ENCODE assay signal across 1 cellular context in the genomic region with DNA sequence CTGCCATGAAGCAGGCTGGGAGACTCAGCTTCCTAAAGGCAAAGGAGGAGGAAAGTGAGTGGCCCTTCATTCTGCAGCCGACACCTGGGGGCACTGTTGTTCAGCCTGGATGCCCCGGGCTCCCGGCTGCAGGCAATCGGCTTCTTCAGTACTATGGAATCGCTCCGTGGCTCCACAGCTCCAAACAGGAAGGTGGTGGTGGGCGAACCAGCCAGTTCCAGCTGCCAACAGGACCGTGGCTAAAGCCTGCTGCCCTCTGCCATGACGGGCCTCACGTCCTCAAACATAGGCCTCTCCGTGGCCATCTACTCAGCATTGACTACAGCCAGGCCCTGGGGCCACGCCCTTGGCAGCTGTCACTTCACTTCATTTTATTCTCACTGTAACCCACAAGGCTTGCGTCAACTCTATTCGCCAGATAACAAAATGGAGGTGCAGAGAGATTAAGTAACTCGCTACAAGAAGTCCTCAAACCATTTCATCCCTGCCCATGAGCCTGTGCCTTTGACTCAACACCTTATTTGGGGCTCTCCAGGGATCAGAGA.
TF ChIP-seq lines count a peak whose summit lies in the region.

No MANE protein-coding gene starts in this region.

TF ChIP-seq in K562, 482 proteins besides CTCF, POLR2A, EP300 and RAD21 (continued from another document and continues in another):
- TF ChIP-seq, protein P1, sequence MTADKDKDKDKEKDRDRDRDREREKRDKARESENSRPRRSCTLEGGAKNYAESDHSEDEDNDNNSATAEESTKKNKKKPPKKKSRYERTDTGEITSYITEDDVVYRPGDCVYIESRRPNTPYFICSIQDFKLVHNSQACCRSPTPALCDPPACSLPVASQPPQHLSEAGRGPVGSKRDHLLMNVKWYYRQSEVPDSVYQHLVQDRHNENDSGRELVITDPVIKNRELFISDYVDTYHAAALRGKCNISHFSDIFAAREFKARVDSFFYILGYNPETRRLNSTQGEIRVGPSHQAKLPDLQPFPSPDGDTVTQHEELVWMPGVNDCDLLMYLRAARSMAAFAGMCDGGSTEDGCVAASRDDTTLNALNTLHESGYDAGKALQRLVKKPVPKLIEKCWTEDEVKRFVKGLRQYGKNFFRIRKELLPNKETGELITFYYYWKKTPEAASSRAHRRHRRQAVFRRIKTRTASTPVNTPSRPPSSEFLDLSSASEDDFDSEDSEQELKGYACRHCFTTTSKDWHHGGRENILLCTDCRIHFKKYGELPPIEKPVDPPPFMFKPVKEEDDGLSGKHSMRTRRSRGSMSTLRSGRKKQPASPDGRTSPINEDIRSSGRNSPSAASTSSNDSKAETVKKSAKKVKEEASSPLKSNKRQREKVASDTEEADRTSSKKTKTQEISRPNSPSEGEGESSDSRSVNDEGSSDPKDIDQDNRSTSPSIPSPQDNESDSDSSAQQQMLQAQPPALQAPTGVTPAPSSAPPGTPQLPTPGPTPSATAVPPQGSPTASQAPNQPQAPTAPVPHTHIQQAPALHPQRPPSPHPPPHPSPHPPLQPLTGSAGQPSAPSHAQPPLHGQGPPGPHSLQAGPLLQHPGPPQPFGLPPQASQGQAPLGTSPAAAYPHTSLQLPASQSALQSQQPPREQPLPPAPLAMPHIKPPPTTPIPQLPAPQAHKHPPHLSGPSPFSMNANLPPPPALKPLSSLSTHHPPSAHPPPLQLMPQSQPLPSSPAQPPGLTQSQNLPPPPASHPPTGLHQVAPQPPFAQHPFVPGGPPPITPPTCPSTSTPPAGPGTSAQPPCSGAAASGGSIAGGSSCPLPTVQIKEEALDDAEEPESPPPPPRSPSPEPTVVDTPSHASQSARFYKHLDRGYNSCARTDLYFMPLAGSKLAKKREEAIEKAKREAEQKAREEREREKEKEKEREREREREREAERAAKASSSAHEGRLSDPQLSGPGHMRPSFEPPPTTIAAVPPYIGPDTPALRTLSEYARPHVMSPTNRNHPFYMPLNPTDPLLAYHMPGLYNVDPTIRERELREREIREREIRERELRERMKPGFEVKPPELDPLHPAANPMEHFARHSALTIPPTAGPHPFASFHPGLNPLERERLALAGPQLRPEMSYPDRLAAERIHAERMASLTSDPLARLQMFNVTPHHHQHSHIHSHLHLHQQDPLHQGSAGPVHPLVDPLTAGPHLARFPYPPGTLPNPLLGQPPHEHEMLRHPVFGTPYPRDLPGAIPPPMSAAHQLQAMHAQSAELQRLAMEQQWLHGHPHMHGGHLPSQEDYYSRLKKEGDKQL (CRISPR knock-in tag; IDR thresholded peaks at IDR 0.05; ENCODE audit: borderline replicate concordance) = no peak
- no peak for TF ChIP-seq ZNF77 (CRISPR knock-in tag; IDR thresholded peaks at IDR 0.05)
- no peak for TF ChIP-seq ZNF41 (CRISPR knock-in tag; conservative IDR thresholded peaks at IDR 0.05)
- TF ChIP-seq, protein P2, sequence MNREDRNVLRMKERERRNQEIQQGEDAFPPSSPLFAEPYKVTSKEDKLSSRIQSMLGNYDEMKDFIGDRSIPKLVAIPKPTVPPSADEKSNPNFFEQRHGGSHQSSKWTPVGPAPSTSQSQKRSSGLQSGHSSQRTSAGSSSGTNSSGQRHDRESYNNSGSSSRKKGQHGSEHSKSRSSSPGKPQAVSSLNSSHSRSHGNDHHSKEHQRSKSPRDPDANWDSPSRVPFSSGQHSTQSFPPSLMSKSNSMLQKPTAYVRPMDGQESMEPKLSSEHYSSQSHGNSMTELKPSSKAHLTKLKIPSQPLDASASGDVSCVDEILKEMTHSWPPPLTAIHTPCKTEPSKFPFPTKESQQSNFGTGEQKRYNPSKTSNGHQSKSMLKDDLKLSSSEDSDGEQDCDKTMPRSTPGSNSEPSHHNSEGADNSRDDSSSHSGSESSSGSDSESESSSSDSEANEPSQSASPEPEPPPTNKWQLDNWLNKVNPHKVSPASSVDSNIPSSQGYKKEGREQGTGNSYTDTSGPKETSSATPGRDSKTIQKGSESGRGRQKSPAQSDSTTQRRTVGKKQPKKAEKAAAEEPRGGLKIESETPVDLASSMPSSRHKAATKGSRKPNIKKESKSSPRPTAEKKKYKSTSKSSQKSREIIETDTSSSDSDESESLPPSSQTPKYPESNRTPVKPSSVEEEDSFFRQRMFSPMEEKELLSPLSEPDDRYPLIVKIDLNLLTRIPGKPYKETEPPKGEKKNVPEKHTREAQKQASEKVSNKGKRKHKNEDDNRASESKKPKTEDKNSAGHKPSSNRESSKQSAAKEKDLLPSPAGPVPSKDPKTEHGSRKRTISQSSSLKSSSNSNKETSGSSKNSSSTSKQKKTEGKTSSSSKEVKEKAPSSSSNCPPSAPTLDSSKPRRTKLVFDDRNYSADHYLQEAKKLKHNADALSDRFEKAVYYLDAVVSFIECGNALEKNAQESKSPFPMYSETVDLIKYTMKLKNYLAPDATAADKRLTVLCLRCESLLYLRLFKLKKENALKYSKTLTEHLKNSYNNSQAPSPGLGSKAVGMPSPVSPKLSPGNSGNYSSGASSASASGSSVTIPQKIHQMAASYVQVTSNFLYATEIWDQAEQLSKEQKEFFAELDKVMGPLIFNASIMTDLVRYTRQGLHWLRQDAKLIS (CRISPR knock-in tag; IDR thresholded peaks at IDR 0.05) = no peak
- TF ChIP-seq, protein P3, sequence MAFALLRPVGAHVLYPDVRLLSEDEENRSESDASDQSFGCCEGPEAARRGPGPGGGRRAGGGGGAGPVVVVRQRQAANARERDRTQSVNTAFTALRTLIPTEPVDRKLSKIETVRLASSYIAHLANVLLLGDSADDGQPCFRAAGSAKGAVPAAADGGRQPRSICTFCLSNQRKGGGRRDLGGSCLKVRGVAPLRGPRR (CRISPR knock-in tag; IDR thresholded peaks at IDR 0.05) = no peak
- TF ChIP-seq, protein P4, sequence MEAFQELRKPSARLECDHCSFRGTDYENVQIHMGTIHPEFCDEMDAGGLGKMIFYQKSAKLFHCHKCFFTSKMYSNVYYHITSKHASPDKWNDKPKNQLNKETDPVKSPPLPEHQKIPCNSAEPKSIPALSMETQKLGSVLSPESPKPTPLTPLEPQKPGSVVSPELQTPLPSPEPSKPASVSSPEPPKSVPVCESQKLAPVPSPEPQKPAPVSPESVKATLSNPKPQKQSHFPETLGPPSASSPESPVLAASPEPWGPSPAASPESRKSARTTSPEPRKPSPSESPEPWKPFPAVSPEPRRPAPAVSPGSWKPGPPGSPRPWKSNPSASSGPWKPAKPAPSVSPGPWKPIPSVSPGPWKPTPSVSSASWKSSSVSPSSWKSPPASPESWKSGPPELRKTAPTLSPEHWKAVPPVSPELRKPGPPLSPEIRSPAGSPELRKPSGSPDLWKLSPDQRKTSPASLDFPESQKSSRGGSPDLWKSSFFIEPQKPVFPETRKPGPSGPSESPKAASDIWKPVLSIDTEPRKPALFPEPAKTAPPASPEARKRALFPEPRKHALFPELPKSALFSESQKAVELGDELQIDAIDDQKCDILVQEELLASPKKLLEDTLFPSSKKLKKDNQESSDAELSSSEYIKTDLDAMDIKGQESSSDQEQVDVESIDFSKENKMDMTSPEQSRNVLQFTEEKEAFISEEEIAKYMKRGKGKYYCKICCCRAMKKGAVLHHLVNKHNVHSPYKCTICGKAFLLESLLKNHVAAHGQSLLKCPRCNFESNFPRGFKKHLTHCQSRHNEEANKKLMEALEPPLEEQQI (IDR thresholded peaks at IDR 0.05) = no peak
- no peak for TF ChIP-seq PPARD (CRISPR knock-in tag; IDR thresholded peaks at IDR 0.05)
- TF ChIP-seq ZBED1 (IDR thresholded peaks at IDR 0.05) = no peak
- TF ChIP-seq, protein P5, sequence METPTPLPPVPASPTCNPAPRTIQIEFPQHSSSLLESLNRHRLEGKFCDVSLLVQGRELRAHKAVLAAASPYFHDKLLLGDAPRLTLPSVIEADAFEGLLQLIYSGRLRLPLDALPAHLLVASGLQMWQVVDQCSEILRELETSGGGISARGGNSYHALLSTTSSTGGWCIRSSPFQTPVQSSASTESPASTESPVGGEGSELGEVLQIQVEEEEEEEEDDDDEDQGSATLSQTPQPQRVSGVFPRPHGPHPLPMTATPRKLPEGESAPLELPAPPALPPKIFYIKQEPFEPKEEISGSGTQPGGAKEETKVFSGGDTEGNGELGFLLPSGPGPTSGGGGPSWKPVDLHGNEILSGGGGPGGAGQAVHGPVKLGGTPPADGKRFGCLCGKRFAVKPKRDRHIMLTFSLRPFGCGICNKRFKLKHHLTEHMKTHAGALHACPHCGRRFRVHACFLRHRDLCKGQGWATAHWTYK (CRISPR knock-in tag; IDR thresholded peaks at IDR 0.05) = no peak
- TF ChIP-seq KLF10 (CRISPR knock-in tag; IDR thresholded peaks at IDR 0.05) = no peak
- no peak for TF ChIP-seq ADNP (tag; IDR thresholded peaks at IDR 0.05)
- TF ChIP-seq, protein P6, sequence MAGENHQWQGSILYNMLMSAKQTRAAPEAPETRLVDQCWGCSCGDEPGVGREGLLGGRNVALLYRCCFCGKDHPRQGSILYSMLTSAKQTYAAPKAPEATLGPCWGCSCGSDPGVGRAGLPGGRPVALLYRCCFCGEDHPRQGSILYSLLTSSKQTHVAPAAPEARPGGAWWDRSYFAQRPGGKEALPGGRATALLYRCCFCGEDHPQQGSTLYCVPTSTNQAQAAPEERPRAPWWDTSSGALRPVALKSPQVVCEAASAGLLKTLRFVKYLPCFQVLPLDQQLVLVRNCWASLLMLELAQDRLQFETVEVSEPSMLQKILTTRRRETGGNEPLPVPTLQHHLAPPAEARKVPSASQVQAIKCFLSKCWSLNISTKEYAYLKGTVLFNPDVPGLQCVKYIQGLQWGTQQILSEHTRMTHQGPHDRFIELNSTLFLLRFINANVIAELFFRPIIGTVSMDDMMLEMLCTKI (IDR thresholded peaks at IDR 0.05; ENCODE audit: partially characterized antibody) = no peak
- no peak for TF ChIP-seq ZNF282 (CRISPR knock-in tag; IDR thresholded peaks at IDR 0.05)
- no peak for TF ChIP-seq TBP (optimal IDR thresholded peaks at IDR 0.05; ENCODE audit: low read depth, low read length)
- no peak for TF ChIP-seq KAT8 (IDR thresholded peaks at IDR 0.05; ENCODE audit: low read depth)
- TF ChIP-seq NR4A1 (CRISPR knock-in tag; IDR thresholded peaks at IDR 0.05) = no peak
- no peak for TF ChIP-seq NR4A1 (tag; IDR thresholded peaks at IDR 0.05)
- no peak for TF ChIP-seq MAZ (CRISPR knock-in tag; conservative IDR thresholded peaks at IDR 0.05 in 1 of 2, IDR thresholded peaks at IDR 0.05 in 1 of 2)
- TF ChIP-seq LEF1 (IDR thresholded peaks at IDR 0.05) = no peak
- no peak for TF ChIP-seq ZZZ3 (IDR thresholded peaks at IDR 0.05)
- TF ChIP-seq ZNF140 (CRISPR knock-in tag; IDR thresholded peaks at IDR 0.05) = no peak
- TF ChIP-seq GTF2F1 (IDR thresholded peaks at IDR 0.05; ENCODE audit: low read depth, low read length) = no peak
- TF ChIP-seq, protein P7, sequence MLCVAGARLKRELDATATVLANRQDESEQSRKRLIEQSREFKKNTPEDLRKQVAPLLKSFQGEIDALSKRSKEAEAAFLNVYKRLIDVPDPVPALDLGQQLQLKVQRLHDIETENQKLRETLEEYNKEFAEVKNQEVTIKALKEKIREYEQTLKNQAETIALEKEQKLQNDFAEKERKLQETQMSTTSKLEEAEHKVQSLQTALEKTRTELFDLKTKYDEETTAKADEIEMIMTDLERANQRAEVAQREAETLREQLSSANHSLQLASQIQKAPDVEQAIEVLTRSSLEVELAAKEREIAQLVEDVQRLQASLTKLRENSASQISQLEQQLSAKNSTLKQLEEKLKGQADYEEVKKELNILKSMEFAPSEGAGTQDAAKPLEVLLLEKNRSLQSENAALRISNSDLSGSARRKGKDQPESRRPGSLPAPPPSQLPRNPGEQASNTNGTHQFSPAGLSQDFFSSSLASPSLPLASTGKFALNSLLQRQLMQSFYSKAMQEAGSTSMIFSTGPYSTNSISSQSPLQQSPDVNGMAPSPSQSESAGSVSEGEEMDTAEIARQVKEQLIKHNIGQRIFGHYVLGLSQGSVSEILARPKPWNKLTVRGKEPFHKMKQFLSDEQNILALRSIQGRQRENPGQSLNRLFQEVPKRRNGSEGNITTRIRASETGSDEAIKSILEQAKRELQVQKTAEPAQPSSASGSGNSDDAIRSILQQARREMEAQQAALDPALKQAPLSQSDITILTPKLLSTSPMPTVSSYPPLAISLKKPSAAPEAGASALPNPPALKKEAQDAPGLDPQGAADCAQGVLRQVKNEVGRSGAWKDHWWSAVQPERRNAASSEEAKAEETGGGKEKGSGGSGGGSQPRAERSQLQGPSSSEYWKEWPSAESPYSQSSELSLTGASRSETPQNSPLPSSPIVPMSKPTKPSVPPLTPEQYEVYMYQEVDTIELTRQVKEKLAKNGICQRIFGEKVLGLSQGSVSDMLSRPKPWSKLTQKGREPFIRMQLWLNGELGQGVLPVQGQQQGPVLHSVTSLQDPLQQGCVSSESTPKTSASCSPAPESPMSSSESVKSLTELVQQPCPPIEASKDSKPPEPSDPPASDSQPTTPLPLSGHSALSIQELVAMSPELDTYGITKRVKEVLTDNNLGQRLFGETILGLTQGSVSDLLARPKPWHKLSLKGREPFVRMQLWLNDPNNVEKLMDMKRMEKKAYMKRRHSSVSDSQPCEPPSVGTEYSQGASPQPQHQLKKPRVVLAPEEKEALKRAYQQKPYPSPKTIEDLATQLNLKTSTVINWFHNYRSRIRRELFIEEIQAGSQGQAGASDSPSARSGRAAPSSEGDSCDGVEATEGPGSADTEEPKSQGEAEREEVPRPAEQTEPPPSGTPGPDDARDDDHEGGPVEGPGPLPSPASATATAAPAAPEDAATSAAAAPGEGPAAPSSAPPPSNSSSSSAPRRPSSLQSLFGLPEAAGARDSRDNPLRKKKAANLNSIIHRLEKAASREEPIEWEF (CRISPR knock-in tag; IDR thresholded peaks at IDR 0.05) = no peak
- TF ChIP-seq, protein P8, sequence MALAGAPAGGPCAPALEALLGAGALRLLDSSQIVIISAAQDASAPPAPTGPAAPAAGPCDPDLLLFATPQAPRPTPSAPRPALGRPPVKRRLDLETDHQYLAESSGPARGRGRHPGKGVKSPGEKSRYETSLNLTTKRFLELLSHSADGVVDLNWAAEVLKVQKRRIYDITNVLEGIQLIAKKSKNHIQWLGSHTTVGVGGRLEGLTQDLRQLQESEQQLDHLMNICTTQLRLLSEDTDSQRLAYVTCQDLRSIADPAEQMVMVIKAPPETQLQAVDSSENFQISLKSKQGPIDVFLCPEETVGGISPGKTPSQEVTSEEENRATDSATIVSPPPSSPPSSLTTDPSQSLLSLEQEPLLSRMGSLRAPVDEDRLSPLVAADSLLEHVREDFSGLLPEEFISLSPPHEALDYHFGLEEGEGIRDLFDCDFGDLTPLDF (CRISPR knock-in tag; IDR thresholded peaks at IDR 0.05) = no peak
- TF ChIP-seq, protein P9, sequence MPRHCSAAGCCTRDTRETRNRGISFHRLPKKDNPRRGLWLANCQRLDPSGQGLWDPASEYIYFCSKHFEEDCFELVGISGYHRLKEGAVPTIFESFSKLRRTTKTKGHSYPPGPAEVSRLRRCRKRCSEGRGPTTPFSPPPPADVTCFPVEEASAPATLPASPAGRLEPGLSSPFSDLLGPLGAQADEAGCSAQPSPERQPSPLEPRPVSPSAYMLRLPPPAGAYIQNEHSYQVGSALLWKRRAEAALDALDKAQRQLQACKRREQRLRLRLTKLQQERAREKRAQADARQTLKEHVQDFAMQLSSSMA (CRISPR knock-in tag; IDR thresholded peaks at IDR 0.05) = no peak
- TF ChIP-seq CEBPB (tag; IDR thresholded peaks at IDR 0.05) = 0 out of 2 replicates have a peak, but pooled peaks have one; percentile 12
- no peak for TF ChIP-seq POLR2AphosphoS2 (IDR thresholded peaks at IDR 0.05; ENCODE audit: low read length)
